In genomic region chr2:70003093-70003830, GRCh38 we compare ENCODE assay signal across 1 cellular context.
TF ChIP-seq lines count a peak whose summit lies in the region.

No MANE protein-coding gene starts in this region.

TF ChIP-seq in HepG2, 621 proteins besides CTCF, POLR2A, EP300 and RAD21:
- TF ChIP-seq ERF (CRISPR knock-in tag; IDR thresholded peaks at IDR 0.05) (no peak), PHF5A (CRISPR knock-in tag; IDR thresholded peaks at IDR 0.05; ENCODE audit: low read depth, unreplicated experiment) (no peak), ZMYM3 (CRISPR knock-in tag; IDR thresholded peaks at IDR 0.05) (0 out of 2 replicates have a peak, but pooled peaks have one; percentile 28), EZH2 (conservative IDR thresholded peaks at IDR 0.05; ENCODE audit: low read depth, low read length) (no peak), SRSF1 (optimal IDR thresholded peaks at IDR 0.05; ENCODE audit: low read depth, low read length) (no peak), NONO (IDR thresholded peaks at IDR 0.05) (no peak), NONO (CRISPR knock-in tag; conservative IDR thresholded peaks at IDR 0.05) (no peak), HMGXB3 (CRISPR knock-in tag; IDR thresholded peaks at IDR 0.05; ENCODE audit: borderline replicate concordance) (no peak), ZNF629 (CRISPR knock-in tag; conservative IDR thresholded peaks at IDR 0.05) (peak; percentile 88), ZNF766 (CRISPR knock-in tag; IDR thresholded peaks at IDR 0.05; ENCODE audit: borderline replicate concordance) (no peak), ZNF33A (CRISPR knock-in tag; IDR thresholded peaks at IDR 0.05; ENCODE audit: borderline replicate concordance) (no peak), YEATS4 (CRISPR knock-in tag; IDR thresholded peaks at IDR 0.05; ENCODE audit: borderline replicate concordance) (no peak)
